ENCODE assay signal across 14 cellular contexts in the genomic region with DNA sequence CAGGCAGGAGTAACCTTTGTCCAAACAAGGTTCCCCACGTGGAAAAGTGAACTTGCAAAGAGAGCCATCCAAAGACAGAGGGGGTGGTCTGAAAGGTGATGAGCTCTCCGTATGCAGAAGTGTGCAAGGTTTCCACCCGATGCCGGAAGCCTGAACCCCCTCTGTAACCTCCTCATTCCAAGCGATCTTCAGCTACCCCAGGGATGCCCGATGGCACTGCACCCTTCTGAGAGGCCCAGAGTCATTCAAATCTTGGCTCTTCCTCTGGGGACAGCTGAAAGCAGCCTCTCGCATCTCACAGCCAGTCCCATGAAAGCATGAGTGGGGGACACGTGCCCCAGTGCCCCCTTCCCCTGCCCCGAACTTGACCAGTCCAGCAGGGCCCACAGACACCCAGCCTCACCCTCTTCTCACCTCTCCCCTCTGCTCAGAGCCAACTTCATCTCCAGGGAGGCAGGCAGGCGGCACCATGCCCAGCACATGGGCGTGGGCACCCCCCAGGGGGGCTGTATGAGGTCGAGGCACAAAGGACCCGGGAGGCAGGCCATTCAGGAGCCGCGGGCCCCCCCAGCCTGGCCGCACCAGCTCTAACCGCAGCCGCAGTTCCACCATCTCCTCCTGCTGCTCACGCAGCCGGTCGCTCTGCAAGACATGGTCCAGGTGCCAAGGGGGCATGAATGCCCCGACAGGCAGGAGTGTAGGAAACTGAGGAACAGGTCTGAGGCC. TPM values are rescaled to one million over a fixed set of nuclear protein-coding genes. Genes with fewer than 3 reads are reported as not detected.
DNase-seq lines count a peak whose midpoint lies in the region; ATAC-seq and TF ChIP-seq lines count a peak whose summit lies in the region.
"Had no signal": no experiment of that assay in that cellular context is flagged by ENCODE, and none has a peak within 500 bp of the region (broad histone marks: within the 10 kb centered on the region; RNA-seq: fewer than 3 reads in every experiment).

No MANE protein-coding gene starts in this region.

- H3K4me1 ChIP-seq in adipocyte (ENCODE audit: control insufficient read depth, insufficient read depth, low read length) (peaks cover 6% of the 10 kb centered on the region), lower lobe of right lung (no peaks in the 10 kb centered on the region)

- ATAC-seq in lower lobe of right lung, result peak; percentile 5 to 8
- peak; percentile 21 for ATAC-seq in stimulated activated naive CD8-positive, alpha-beta T cell treated with anti-CD3 and anti-CD28 coated beads, Interleukin-15, Interleukin-2, amounts not matched to agents 100 U/mL and 50 U/mL, for 24 hours
- ATAC-seq in GM21717 (IDR thresholded peaks at IDR 0.05; ENCODE audit: unreplicated experiment), result no peak

- DNase-seq in activated effector memory CD4-positive, alpha-beta T cell treated with anti-CD3 and anti-CD28 coated beads, Interleukin-2, amount 50 U/mL, for 16 hours, result peak; percentile 42
- DNase-seq in activated effector memory CD4-positive, alpha-beta T cell treated with Interleukin-2 at 50 U/mL for 16 hours, result no peak
- DNase-seq in adipocyte (ENCODE audit: low read depth), result no peak
- no peak for DNase-seq in lower lobe of right lung
- DNase-seq in stimulated activated naive CD8-positive, alpha-beta T cell treated with anti-CD3 and anti-CD28 coated beads, Interleukin-15, Interleukin-2, amounts not matched to agents 100 U/mL and 50 U/mL, for 24 hours, result no peak
- no peak for DNase-seq in NCI-H524 (lab: John Stamatoyannopoulos, UW)
- DNase-seq in caudate nucleus (lab: John Stamatoyannopoulos, UW), result no peak
- DNase-seq: DMS153, NCI-H1436, NCI-H2029 treated with DMSO at 0.1 percent for 48 hours, NCI-H524 treated with DMSO at 0.1 percent for 48 hours had no signal

- H3K9ac ChIP-seq in adipocyte (ENCODE audit: low read length), result peak overlapping the region; percentile 17

- no peak for TF ChIP-seq CTCF in lower lobe of right lung (IDR thresholded peaks at IDR 0.05)

- intact Hi-C loops in lower lobe of right lung (cut with DNase I), result no loop called here

- no peaks in the 10 kb centered on the region for H3K9me3 ChIP-seq in adipocyte (ENCODE audit: control insufficient read depth, low read length)
- H3K9me3 ChIP-seq in lower lobe of right lung, result no peaks in the 10 kb centered on the region

- H3K36me3 ChIP-seq in adipocyte (ENCODE audit: control insufficient read depth, insufficient read depth, low read length, severe bottlenecking), result peaks cover 75% of the 10 kb centered on the region
- no peaks in the 10 kb centered on the region for H3K36me3 ChIP-seq in lower lobe of right lung

- H3K27me3 ChIP-seq in adipocyte (replicated peaks; ENCODE audit: control insufficient read depth, insufficient read depth, low read length) (no peaks in the 10 kb centered on the region), lower lobe of right lung (ENCODE audit: low read depth) (no peaks in the 10 kb centered on the region)

- H3K4me3 ChIP-seq in adipocyte (ENCODE audit: low read length) (no peak overlapping the region), lower lobe of right lung (no peak overlapping the region)

- H3K27ac ChIP-seq in lower lobe of right lung (no peak overlapping the region), caudate nucleus (ENCODE audit: low read depth, low read length) (no peak overlapping the region)
- H3K27ac ChIP-seq: RWPE1 had no signal

RNA-seq across cellular contexts. Expression of gene KIF7, which starts 8.7 kb away (rescaled TPM):
- 1.5 TPM for total RNA-seq in lower lobe of right lung

RNA-seq across cellular contexts. Expression of gene PLIN1, which starts 32.6 kb away (rescaled TPM):
- 1.3 TPM for total RNA-seq in lower lobe of right lung
- total RNA-seq: A172 had no signal

RNA-seq across cellular contexts. Expression of gene PEX11A, which starts 44.0 kb away (rescaled TPM):
- 10.1 TPM for total RNA-seq in lower lobe of right lung

RNA-seq across cellular contexts. Expression of gene WDR93, which starts 44.0 kb away (rescaled TPM):
- 1.2 TPM for total RNA-seq in lower lobe of right lung
- total RNA-seq: A172 had no signal
